ENCODE assay signal across 23 cellular contexts in genomic region chr6:3288711-3289663, GRCh38. TPM values are rescaled to one million over a fixed set of nuclear protein-coding genes. Genes with fewer than 3 reads are reported as not detected.
DNase-seq lines count a peak whose midpoint lies in the region; ATAC-seq, FAIRE-seq and TF ChIP-seq lines count a peak whose summit lies in the region.
"Had no signal": no experiment of that assay in that cellular context is flagged by ENCODE, and none has a peak within 500 bp of the region (broad histone marks: within the 10 kb centered on the region; RNA-seq: fewer than 3 reads in every experiment).

No MANE protein-coding gene starts in this region.

- H3K4me3 Mint-ChIP-seq in stimulated activated naive CD8-positive, alpha-beta T cell treated with anti-CD3 and anti-CD28 coated beads, Interleukin-15, amount 100 ng/mL, for 72 hours, result no peak overlapping the region
- no peak overlapping the region for H3K4me3 Mint-ChIP-seq in activated CD4-positive, alpha-beta T cell treated with anti-CD3 and anti-CD28 coated beads, Interleukin-2, amount 10 ng/mL, durations not matched to agents 7 days and 5 days

- no peaks in the 10 kb centered on the region for H3K27me3 ChIP-seq in parathyroid adenoma (ENCODE audit: control insufficient read depth, insufficient read depth, low read length)
- H3K27me3 ChIP-seq: body of pancreas, stomach, tibial nerve had no signal

- no peaks in the 10 kb centered on the region for H3K27me3 Mint-ChIP-seq in stimulated activated naive CD8-positive, alpha-beta T cell treated with anti-CD3 and anti-CD28 coated beads, Interleukin-15, amount 100 ng/mL, for 72 hours
- no peaks in the 10 kb centered on the region for H3K27me3 Mint-ChIP-seq in activated CD4-positive, alpha-beta T cell treated with anti-CD3 and anti-CD28 coated beads, Interleukin-2, amount 10 ng/mL, durations not matched to agents 7 days and 5 days

- peak; percentile 29 for ATAC-seq in stimulated activated naive CD8-positive, alpha-beta T cell treated with anti-CD3 and anti-CD28 coated beads, Interleukin-15, amount 100 ng/mL, for 72 hours
- no peak for ATAC-seq in stimulated activated naive CD8-positive, alpha-beta T cell treated with anti-CD3 and anti-CD28 coated beads, Interleukin-15, Interleukin-2, amounts not matched to agents 100 U/mL and 50 U/mL, for 24 hours
- ATAC-seq in GM19463 (IDR thresholded peaks at IDR 0.05; ENCODE audit: unreplicated experiment), result no peak
- ATAC-seq in HG03439 (IDR thresholded peaks at IDR 0.05; ENCODE audit: unreplicated experiment), result no peak
- ATAC-seq in GM21447 (IDR thresholded peaks at IDR 0.05; ENCODE audit: unreplicated experiment), result no peak
- ATAC-seq: body of pancreas, mucosa of descending colon had no signal

- no peaks in the 10 kb centered on the region for H3K79me2 ChIP-seq in parathyroid adenoma

- no peak overlapping the region for H2AFZ ChIP-seq in parathyroid adenoma

- no peaks in the 10 kb centered on the region for H3K4me1 Mint-ChIP-seq in stimulated activated naive CD8-positive, alpha-beta T cell treated with anti-CD3 and anti-CD28 coated beads, Interleukin-15, amount 100 ng/mL, for 72 hours
- H3K4me1 Mint-ChIP-seq in activated CD4-positive, alpha-beta T cell treated with anti-CD3 and anti-CD28 coated beads, Interleukin-2, amount 10 ng/mL, durations not matched to agents 7 days and 5 days, result no peaks in the 10 kb centered on the region

- CTCF ChIA-PET in activated CD4-positive, alpha-beta T cell treated with anti-CD3 and anti-CD28 coated beads, Interleukin-2, amount 10 ng/mL, durations not matched to agents 7 days and 5 days (lab: Charles Lee), result interaction anchor here (0.6 to 1.1 kb wide), 3 partner anchors 18 to 1712 kb away, joined by 3 to 4 read pairs (median 4); no protein-coding TSS in a partner anchor

- no peak for FAIRE-seq in kidney (lab: Jason Lieb, UNC)
- FAIRE-seq: G401.6 had no signal

- DNase-seq in stimulated activated naive CD8-positive, alpha-beta T cell treated with anti-CD3 and anti-CD28 coated beads, Interleukin-15, amount 100 ng/mL, for 72 hours, result no peak
- no peak for DNase-seq in stimulated activated naive CD8-positive, alpha-beta T cell treated with anti-CD3 and anti-CD28 coated beads, Interleukin-15, Interleukin-2, amounts not matched to agents 100 U/mL and 50 U/mL, for 24 hours
- DNase-seq in kidney, result peak; percentile 52
- DNase-seq in activated CD4-positive, alpha-beta T cell treated with anti-CD3 and anti-CD28 coated beads, Interleukin-2, amount 10 ng/mL, durations not matched to agents 7 days and 5 days, result no peak
- DNase-seq: activated T-cell treated with anti-CD3 and anti-CD28 coated beads, Interleukin-2, amount 50 U/mL, for 1 hour; COR-L47; effector CD4-positive, alpha-beta T cell; glutamatergic neuron; islet precursor cell; NCI-H1436; NCI-H2081 treated with DMSO at 0.1 percent for 48 hours; NCI-H226; stomach; T-helper 1 cell had no signal

- H3K27ac ChIP-seq in kidney (ENCODE audit: low read depth in 2 of 2, low read length in 2 of 2), result peak overlapping the region in 1 of 2 donors; percentile 44
- H3K27ac ChIP-seq in parathyroid adenoma, result no peak overlapping the region
- H3K27ac ChIP-seq: body of pancreas, stomach, tibial nerve had no signal

- H3K9me3 Mint-ChIP-seq in stimulated activated naive CD8-positive, alpha-beta T cell treated with anti-CD3 and anti-CD28 coated beads, Interleukin-15, amount 100 ng/mL, for 72 hours, result no peaks in the 10 kb centered on the region
- no peaks in the 10 kb centered on the region for H3K9me3 Mint-ChIP-seq in activated CD4-positive, alpha-beta T cell treated with anti-CD3 and anti-CD28 coated beads, Interleukin-2, amount 10 ng/mL, durations not matched to agents 7 days and 5 days

- H3K27ac Mint-ChIP-seq in stimulated activated naive CD8-positive, alpha-beta T cell treated with anti-CD3 and anti-CD28 coated beads, Interleukin-15, amount 100 ng/mL, for 72 hours, result peak overlapping the region in 1 of 2 donors; percentile 27
- no peak overlapping the region for H3K27ac Mint-ChIP-seq in activated CD4-positive, alpha-beta T cell treated with anti-CD3 and anti-CD28 coated beads, Interleukin-2, amount 10 ng/mL, durations not matched to agents 7 days and 5 days

- H3K9ac ChIP-seq in kidney (ENCODE audit: low read length in 2 of 2) (no peak overlapping the region), parathyroid adenoma (no peak overlapping the region)

- H3K4me1 ChIP-seq in kidney (ENCODE audit: control insufficient read depth in 1 of 2, insufficient read depth in 1 of 2, low read depth in 1 of 2, low read length in 2 of 2) (peaks cover 0 to 3% of the 10 kb centered on the region in 2 donors), parathyroid adenoma (peaks cover 10% of the 10 kb centered on the region)
- H3K4me1 ChIP-seq: body of pancreas, HAP-1 had no signal

- H3K4me3 ChIP-seq in kidney (ENCODE audit: low read length in 2 of 2), result no peak overlapping the region
- no peak overlapping the region for H3K4me3 ChIP-seq in parathyroid adenoma (ENCODE audit: low read depth, low read length)
- H3K4me3 ChIP-seq: body of pancreas, HAP-1, mucosa of descending colon, stomach, tibial nerve had no signal

- H3K36me3 Mint-ChIP-seq in activated CD4-positive, alpha-beta T cell treated with anti-CD3 and anti-CD28 coated beads, Interleukin-2, amount 10 ng/mL, durations not matched to agents 7 days and 5 days (ENCODE audit: low read depth), result no peaks in the 10 kb centered on the region

- POLR2A ChIA-PET in activated CD4-positive, alpha-beta T cell treated with anti-CD3 and anti-CD28 coated beads, Interleukin-2, amount 10 ng/mL, durations not matched to agents 7 days and 5 days (lab: Charles Lee), result no interaction called here

- intact Hi-C loops in kidney (cut with DNase I), result no loop called here

- H3K36me3 ChIP-seq in kidney (ENCODE audit: control insufficient read depth in 1 of 2, insufficient read depth in 2 of 2, low read length in 2 of 2) (peaks cover 2 to 9% of the 10 kb centered on the region in 2 donors), parathyroid adenoma (ENCODE audit: control insufficient read depth, insufficient read depth, low read length) (no peaks in the 10 kb centered on the region)

- peak overlapping the region; percentile 48 for H3K4me2 ChIP-seq in parathyroid adenoma (ENCODE audit: low read length)

- H3K9me3 ChIP-seq in kidney (ENCODE audit: control insufficient read depth in 1 of 2, low read length in 2 of 2) (no peaks in the 10 kb centered on the region), parathyroid adenoma (ENCODE audit: control insufficient read depth, low read length) (no peaks in the 10 kb centered on the region)
- H3K9me3 ChIP-seq: body of pancreas, HAP-1, mucosa of descending colon, stomach, tibial nerve had no signal

- TF ChIP-seq CTCF in kidney (IDR thresholded peaks at IDR 0.05; ENCODE audit: borderline replicate concordance, extremely low read depth, insufficient read depth), result no peak
- TF ChIP-seq CTCF in parathyroid adenoma (IDR thresholded peaks at IDR 0.05), result no peak

RNA-seq across cellular contexts. Expression of gene PSMG4, which starts 30.2 kb away (rescaled TPM):
- total RNA-seq in kidney, result 24.9 TPM
- 36.8 TPM for polyA plus RNA-seq in kidney (ENCODE audit: insufficient read depth, low read depth, low replicate concordance)
- 10 to 100 TPM; 21.5 to 24.7 TPM for total RNA-seq in activated CD4-positive, alpha-beta T cell treated with anti-CD3 and anti-CD28 coated beads, Interleukin-2, amount 10 ng/mL, durations not matched to agents 7 days and 5 days
